15 cellular contexts compared by ENCODE assay signal in genomic region chr1:223141021-223141420, GRCh38. TPM values are rescaled to one million over a fixed set of nuclear protein-coding genes. Genes with fewer than 3 reads are reported as not detected.
A peak's percentile ranks its signal among the peaks of the same experiment; 100 is the strongest.
DNase-seq lines count a peak whose midpoint lies in the region; ATAC-seq and TF ChIP-seq lines count a peak whose summit lies in the region.
"Had no signal": no experiment of that assay in that cellular context is flagged by ENCODE, and none has a peak within 500 bp of the region (broad histone marks: within the 10 kb centered on the region; RNA-seq: fewer than 3 reads in every experiment).

No MANE protein-coding gene starts in this region.

- no peak for TF ChIP-seq EP300 in ovary (IDR thresholded peaks at IDR 0.05)

- CTCF ChIA-PET in HCT116 (lab: Charles Lee): interaction anchor here (2.0 to 3.4 kb wide), 2 partner anchors 8 to 17 kb away, joined by 9 to 38 read pairs; no protein-coding TSS in a partner anchor

- H3K36me3 ChIP-seq in HCT116 (ENCODE audit: control insufficient read depth in 1 of 2, insufficient read depth in 2 of 2, low read length in 2 of 2): no peaks in the 10 kb centered on the region
- no peaks in the 10 kb centered on the region for H3K36me3 ChIP-seq in smooth muscle cell (ENCODE audit: low read depth)
- H3K36me3 ChIP-seq in ovary: no peaks in the 10 kb centered on the region

- no peak for DNase-seq in HCT116 (ENCODE audit: low read depth, low spot score)
- DNase-seq in kidney tubule cell (ENCODE audit: low spot score): peak; percentile 17
- DNase-seq in smooth muscle cell (lab: John Stamatoyannopoulos, UW; ENCODE audit: unreplicated experiment): no peak
- DNase-seq in ovary: no peak
- DNase-seq in posterior cingulate gyrus: no peak
- no peak for DNase-seq in activated naive CD8-positive, alpha-beta T cell treated with anti-CD3 and anti-CD28 coated beads, Interleukin-2, amount 50 U/mL, for 24 hours
- DNase-seq: dermis blood vessel endothelial cell; NCI-H446 treated with DMSO at 0.1 percent for 48 hours; nucleus accumbens; SHP77 treated with DMSO at 0.1 percent for 48 hours; stimulated activated naive CD4-positive, alpha-beta T cell had no signal

- H3K9me3 Mint-ChIP-seq in activated naive CD8-positive, alpha-beta T cell treated with anti-CD3 and anti-CD28 coated beads, Interleukin-2, amount 50 U/mL, for 24 hours: peaks cover 4% of the 10 kb centered on the region
- H3K9me3 Mint-ChIP-seq: T-helper 2 cell treated with Interferon-gamma antibody and Interleukin-4, amounts not matched to agents 5 μg/mL and 100 μg/mL, for 36 hours had no signal

- H3K4me3 ChIP-seq in HCT116 (replicated peaks in 1 of 2; ENCODE audit: low read depth in 1 of 2, low read length in 2 of 2): no peak overlapping the region
- no peak overlapping the region for H3K4me3 ChIP-seq in smooth muscle cell
- H3K4me3 ChIP-seq in ovary: no peak overlapping the region

- RAD21 ChIA-PET in HCT116 (lab: Charles Lee; ENCODE audit: low non-redundant PET in 1 of 2, low total read pairs in 2 of 2, uncharacterized antibody in 2 of 2, unreplicated experiment in 2 of 2): no interaction called here

- H3K27me3 Mint-ChIP-seq in activated naive CD8-positive, alpha-beta T cell treated with anti-CD3 and anti-CD28 coated beads, Interleukin-2, amount 50 U/mL, for 24 hours: no peaks in the 10 kb centered on the region

- BruUV-seq in HCT116 (replicated peaks; lab: Mats Ljungman, UMichigan): TSS peak; percentile 42

- no peaks in the 10 kb centered on the region for H3F3A ChIP-seq in smooth muscle cell (ENCODE audit: low read depth)

- TF ChIP-seq POLR2A in HCT116 (IDR thresholded peaks at IDR 0.05; ENCODE audit: borderline replicate concordance, extremely low read depth, insufficient read depth, insufficient read length) (no peak), ovary (IDR thresholded peaks at IDR 0.05) (no peak)

- no peaks in the 10 kb centered on the region for H3K9me3 ChIP-seq in HCT116 (ENCODE audit: control insufficient read depth in 1 of 2, insufficient read depth in 1 of 2, low read depth in 1 of 2, low read length in 2 of 2)
- no peaks in the 10 kb centered on the region for H3K9me3 ChIP-seq in smooth muscle cell (replicated peaks; ENCODE audit: low read depth)
- no peaks in the 10 kb centered on the region for H3K9me3 ChIP-seq in ovary

- H3K4me3 Mint-ChIP-seq in activated naive CD8-positive, alpha-beta T cell treated with anti-CD3 and anti-CD28 coated beads, Interleukin-2, amount 50 U/mL, for 24 hours: no peak overlapping the region
- H3K4me3 Mint-ChIP-seq: mesothelial cell of epicardium; T-helper 2 cell treated with Interferon-gamma antibody and Interleukin-4, amounts not matched to agents 5 μg/mL and 100 μg/mL, for 36 hours had no signal

- TF ChIP-seq RAD21 in HCT116 (IDR thresholded peaks at IDR 0.05; ENCODE audit: low read depth): 0 out of 2 replicates have a peak, but pooled peaks have one; percentile 5

- H3K4me2 ChIP-seq in HCT116 (ENCODE audit: low read length): no peak overlapping the region
- H3K4me2 ChIP-seq in smooth muscle cell: peak overlapping the region; percentile 3

- WGBS in smooth muscle cell (ENCODE audit: low lambda C conversion rate): 29% methylated on average over 5 of the region's 5 CpGs
- 34 to 42% (median 39%) methylated on average over 5 of the region's 5 CpGs for WGBS in ovary, 3 donors

- H3K79me2 ChIP-seq in HCT116 (ENCODE audit: insufficient read depth, low read length): no peaks in the 10 kb centered on the region
- no peaks in the 10 kb centered on the region for H3K79me2 ChIP-seq in smooth muscle cell (ENCODE audit: low read depth)

- TF ChIP-seq CTCF in HCT116 (IDR thresholded peaks at IDR 0.05 in 2 of 3, conservative IDR thresholded peaks at IDR 0.05 in 1 of 3; ENCODE audit: borderline replicate concordance in 1 of 3, insufficient read depth in 1 of 3, low read depth in 2 of 3, low read length in 2 of 3): no peak
- no peak for TF ChIP-seq CTCF in smooth muscle cell (IDR thresholded peaks at IDR 0.05; ENCODE audit: borderline replicate concordance, insufficient read depth, poor library complexity, severe bottlenecking)
- TF ChIP-seq CTCF in ovary (IDR thresholded peaks at IDR 0.05): no peak

- H3K27ac Mint-ChIP-seq in activated naive CD8-positive, alpha-beta T cell treated with anti-CD3 and anti-CD28 coated beads, Interleukin-2, amount 50 U/mL, for 24 hours: no peak overlapping the region
- H3K27ac Mint-ChIP-seq: mesothelial cell of epicardium; T-helper 2 cell treated with Interferon-gamma antibody and Interleukin-4, amounts not matched to agents 5 μg/mL and 100 μg/mL, for 36 hours had no signal

- H3K4me1 Mint-ChIP-seq in activated naive CD8-positive, alpha-beta T cell treated with anti-CD3 and anti-CD28 coated beads, Interleukin-2, amount 50 U/mL, for 24 hours: peaks cover 21% of the 10 kb centered on the region

- intact Hi-C loops in HCT116 (cut with micrococcal nuclease) (no loop called here), ovary (cut with DNase I) (no loop called here), posterior cingulate gyrus (cut with DNase I) (no loop called here)

- no peak for ATAC-seq in HCT116
- ATAC-seq in activated naive CD8-positive, alpha-beta T cell treated with anti-CD3 and anti-CD28 coated beads, Interleukin-2, amount 50 U/mL, for 24 hours: no peak
- no peak for ATAC-seq in HG03565 (IDR thresholded peaks at IDR 0.05; ENCODE audit: unreplicated experiment)

- H3K4me1 ChIP-seq in HCT116 (ENCODE audit: control insufficient read depth in 1 of 2, insufficient read depth in 2 of 2, low read length in 2 of 2) (peaks cover 12 to 20% of the 10 kb centered on the region in 2 experiments), smooth muscle cell (ENCODE audit: low read depth) (peaks cover 4% of the 10 kb centered on the region), ovary (ENCODE audit: insufficient read depth) (peaks cover 14% of the 10 kb centered on the region)

- H3K9ac ChIP-seq in HCT116 (ENCODE audit: low read length) (no peak overlapping the region), smooth muscle cell (ENCODE audit: low read depth) (no peak overlapping the region)

- H3K36me3 Mint-ChIP-seq in activated naive CD8-positive, alpha-beta T cell treated with anti-CD3 and anti-CD28 coated beads, Interleukin-2, amount 50 U/mL, for 24 hours (ENCODE audit: low read depth): no peaks in the 10 kb centered on the region
- H3K36me3 Mint-ChIP-seq: mesothelial cell of epicardium had no signal

- no peaks in the 10 kb centered on the region for H3K9me2 ChIP-seq in HCT116 (ENCODE audit: insufficient read depth)

- H2AFZ ChIP-seq in HCT116 (ENCODE audit: low read depth, low read length, poor library complexity, severe bottlenecking): no peak overlapping the region
- H2AFZ ChIP-seq in smooth muscle cell (ENCODE audit: low read depth): peak overlapping the region; percentile 22

- POLR2A ChIA-PET in HCT116 (lab: Charles Lee): no interaction called here

- H3K27me3 ChIP-seq in HCT116 (ENCODE audit: insufficient read depth, low read length): no peaks in the 10 kb centered on the region
- no peaks in the 10 kb centered on the region for H3K27me3 ChIP-seq in smooth muscle cell (ENCODE audit: low read depth)
- no peaks in the 10 kb centered on the region for H3K27me3 ChIP-seq in ovary

- no peak overlapping the region for H3K27ac ChIP-seq in HCT116 (ENCODE audit: low read depth, low read length)
- peak overlapping the region; percentile 6 for H3K27ac ChIP-seq in cingulate gyrus (ENCODE audit: low read depth, low read length)
- H3K27ac ChIP-seq in smooth muscle cell (ENCODE audit: low read depth): no peak overlapping the region
- H3K27ac ChIP-seq in ovary: no peak overlapping the region

- H4K20me1 ChIP-seq in HCT116 (ENCODE audit: insufficient read depth): no peaks in the 10 kb centered on the region
- H4K20me1 ChIP-seq in smooth muscle cell (ENCODE audit: low read depth): no peaks in the 10 kb centered on the region

TF ChIP-seq in HCT116, 20 proteins besides CTCF, POLR2A, EP300 and RAD21 (continues in another document):
- TF ChIP-seq YY1 (IDR thresholded peaks at IDR 0.05; ENCODE audit: extremely low read depth, insufficient replicate concordance, low read depth, low read length): no peak
- TF ChIP-seq FOSL1 (IDR thresholded peaks at IDR 0.05; ENCODE audit: low read depth): no peak
- no peak for TF ChIP-seq POLR2AphosphoS5 (IDR thresholded peaks at IDR 0.05; ENCODE audit: low read depth, low read length)
- TF ChIP-seq TCF7L2 (IDR thresholded peaks at IDR 0.05; ENCODE audit: borderline replicate concordance, extremely low read depth, insufficient read depth, insufficient read length): no peak
- TF ChIP-seq EZH2phosphoT487 (IDR thresholded peaks at IDR 0.05; ENCODE audit: borderline replicate concordance): no peak
- TF ChIP-seq ZBTB33 (IDR thresholded peaks at IDR 0.05; ENCODE audit: extremely low read depth, insufficient replicate concordance, low read length): no peak
- TF ChIP-seq EGR1 (IDR thresholded peaks at IDR 0.05; ENCODE audit: low read depth): no peak

RNA-seq across cellular contexts. Expression of gene TLR5, which starts 2.0 kb away (rescaled TPM):
- 1.2 TPM for total RNA-seq in HCT116 (2021; ENCODE audit: unreplicated experiment)
- polyA plus RNA-seq in HCT116 (2012): 1.1 and 1.5 TPM in 2 replicates
- total RNA-seq in smooth muscle cell: 2.7 and 6.8 TPM in 2 replicates
- 0.72 and 1.0 TPM in 2 replicates for polyA plus RNA-seq in smooth muscle cell
- total RNA-seq in ovary: 10 to 100 TPM in 6 of 7 donors, 1 to 10 TPM in 1; 7.7 to 38.8 (median 29.3) TPM
- polyA plus RNA-seq in ovary: 10 to 100 TPM in 1 of 2 donors, 1 to 10 TPM in 1; 9.9 to 22.3 TPM
